In the genomic region with DNA sequence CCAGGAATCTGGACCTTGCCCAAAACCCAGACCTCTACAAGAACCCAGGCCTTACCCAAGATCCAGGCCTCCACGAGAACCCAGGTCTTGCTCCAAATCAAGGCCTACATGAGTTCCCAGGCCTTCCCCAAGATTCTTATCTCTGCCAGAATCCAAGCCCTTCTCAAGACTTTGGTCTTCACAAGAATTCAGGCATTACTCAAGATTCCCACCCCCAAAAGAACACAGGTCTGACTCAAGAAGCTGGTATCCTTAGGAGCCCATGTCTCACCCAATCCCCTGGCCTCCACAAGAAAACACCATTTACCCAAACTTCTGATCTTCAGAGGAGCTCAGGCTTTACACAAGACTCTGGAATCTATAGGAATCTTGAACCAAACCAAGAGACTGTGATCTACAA, we compare ENCODE assay signal across 22 cellular contexts. TPM values are rescaled to one million over a fixed set of nuclear protein-coding genes. Genes with fewer than 3 reads are reported as not detected.
DNase-seq lines count a peak whose midpoint lies in the region; ATAC-seq and TF ChIP-seq lines count a peak whose summit lies in the region.
"Had no signal": no experiment of that assay in that cellular context is flagged by ENCODE, and none has a peak within 500 bp of the region (broad histone marks: within the 10 kb centered on the region; RNA-seq: fewer than 3 reads in every experiment).

No MANE protein-coding gene starts in this region.

- no peak overlapping the region for H3K4me2 ChIP-seq in neural progenitor cell
- H3K4me2 ChIP-seq: A549, BLaER1 had no signal

- no peak overlapping the region for H3K9ac ChIP-seq in neural progenitor cell
- H3K9ac ChIP-seq: BLaER1 had no signal

- no peaks in the 10 kb centered on the region for H3K9me3 Mint-ChIP-seq in T-helper 1 cell treated with Interleukin-12 subunit alpha and Interleukin-12 subunit beta and Interleukin-4 antibody, amounts not matched to agents 30 μg/mL and 1 μg/mL, for 36 hours
- no peaks in the 10 kb centered on the region for H3K9me3 Mint-ChIP-seq in activated T-helper 17 cell treated with anti-CD3 and anti-CD28 coated beads, Interleukin-2, amount 50 U/mL, for 72 hours
- no peaks in the 10 kb centered on the region for H3K9me3 Mint-ChIP-seq in neural progenitor cell
- H3K9me3 Mint-ChIP-seq: CD4-positive, CD25-positive, alpha-beta regulatory T cell; CD8-positive, alpha-beta T cell; HFFc6 had no signal

- no peak overlapping the region for H3K4me3 ChIP-seq in neural progenitor cell
- H3K4me3 ChIP-seq: A549, BLaER1, HAP-1 had no signal

- H3K36me3 ChIP-seq in neural progenitor cell, result no peaks in the 10 kb centered on the region
- H3K36me3 ChIP-seq: BLaER1, HAP-1 had no signal

- peaks cover 10% of the 10 kb centered on the region for H3K27me3 ChIP-seq in neural progenitor cell
- H3K27me3 ChIP-seq: BLaER1 had no signal

- H3K4me1 ChIP-seq in neural progenitor cell, result no peaks in the 10 kb centered on the region
- H3K4me1 ChIP-seq: Caco-2, HAP-1 had no signal

- H3K4me3 Mint-ChIP-seq in T-helper 1 cell treated with Interleukin-12 subunit alpha and Interleukin-12 subunit beta and Interleukin-4 antibody, amounts not matched to agents 30 μg/mL and 1 μg/mL, for 36 hours, result no peak overlapping the region
- no peak overlapping the region for H3K4me3 Mint-ChIP-seq in activated T-helper 17 cell treated with anti-CD3 and anti-CD28 coated beads, Interleukin-2, amount 50 U/mL, for 72 hours
- H3K4me3 Mint-ChIP-seq in neural progenitor cell, result no peak overlapping the region
- H3K4me3 Mint-ChIP-seq: CD8-positive, alpha-beta T cell; HFFc6 had no signal

- no peaks in the 10 kb centered on the region for H3K27me3 Mint-ChIP-seq in T-helper 1 cell treated with Interleukin-12 subunit alpha and Interleukin-12 subunit beta and Interleukin-4 antibody, amounts not matched to agents 30 μg/mL and 1 μg/mL, for 36 hours (ENCODE audit: low read depth)
- H3K27me3 Mint-ChIP-seq in activated T-helper 17 cell treated with anti-CD3 and anti-CD28 coated beads, Interleukin-2, amount 50 U/mL, for 72 hours, result no peaks in the 10 kb centered on the region
- H3K27me3 Mint-ChIP-seq in neural progenitor cell (ENCODE audit: insufficient read depth, low read depth), result peaks cover 11% of the 10 kb centered on the region

- H3K36me3 Mint-ChIP-seq in T-helper 1 cell treated with Interleukin-12 subunit alpha and Interleukin-12 subunit beta and Interleukin-4 antibody, amounts not matched to agents 30 μg/mL and 1 μg/mL, for 36 hours (ENCODE audit: low read depth), result no peaks in the 10 kb centered on the region
- peaks cover 9% of the 10 kb centered on the region for H3K36me3 Mint-ChIP-seq in activated T-helper 17 cell treated with anti-CD3 and anti-CD28 coated beads, Interleukin-2, amount 50 U/mL, for 72 hours (ENCODE audit: low read depth)
- H3K36me3 Mint-ChIP-seq in neural progenitor cell, result no peaks in the 10 kb centered on the region
- H3K36me3 Mint-ChIP-seq: CD4-positive, CD25-positive, alpha-beta regulatory T cell; CD8-positive, alpha-beta T cell had no signal

- H3F3A ChIP-seq in neural progenitor cell (ENCODE audit: low read depth), result peaks cover 10% of the 10 kb centered on the region

- ATAC-seq in activated T-helper 17 cell treated with anti-CD3 and anti-CD28 coated beads, Interleukin-2, amount 50 U/mL, for 72 hours (replicated peaks), result no peak
- ATAC-seq in HG03460 (IDR thresholded peaks at IDR 0.05; ENCODE audit: unreplicated experiment), result no peak
- ATAC-seq: A549; CD8-positive, alpha-beta T cell had no signal

- no peaks in the 10 kb centered on the region for H3K9me3 ChIP-seq in neural progenitor cell (ENCODE audit: low read depth)
- H3K9me3 ChIP-seq: A549, BLaER1, Caco-2, HAP-1 had no signal

- no peaks in the 10 kb centered on the region for H4K20me1 ChIP-seq in neural progenitor cell (ENCODE audit: low read depth)

- peaks cover 10% of the 10 kb centered on the region for H3K4me1 Mint-ChIP-seq in T-helper 1 cell treated with Interleukin-12 subunit alpha and Interleukin-12 subunit beta and Interleukin-4 antibody, amounts not matched to agents 30 μg/mL and 1 μg/mL, for 36 hours (ENCODE audit: low read depth)
- H3K4me1 Mint-ChIP-seq in activated T-helper 17 cell treated with anti-CD3 and anti-CD28 coated beads, Interleukin-2, amount 50 U/mL, for 72 hours, result no peaks in the 10 kb centered on the region
- peaks cover 9% of the 10 kb centered on the region for H3K4me1 Mint-ChIP-seq in neural progenitor cell

- H3K27ac ChIP-seq in neural progenitor cell, result no peak overlapping the region
- H3K27ac ChIP-seq: 22Rv1, A549, BLaER1, C4-2B had no signal

- no peak for DNase-seq in T-helper 1 cell
- DNase-seq in neural progenitor cell (ENCODE audit: low spot score), result no peak
- no peak for DNase-seq in DMS53 (lab: John Stamatoyannopoulos, UW)
- no peak for DNase-seq in NOMO-1 treated with dmso at 0.1 percent for 144 hours (lab: John Stamatoyannopoulos, UW; ENCODE audit: unreplicated experiment)
- DNase-seq: ACHN; Caco-2; CD4-positive, CD25-positive, alpha-beta regulatory T cell; DMS153; DMS79; GF-D8; GOT3; HFFc6 had no signal

- peak overlapping the region; percentile 50 for H3K27ac Mint-ChIP-seq in T-helper 1 cell treated with Interleukin-12 subunit alpha and Interleukin-12 subunit beta and Interleukin-4 antibody, amounts not matched to agents 30 μg/mL and 1 μg/mL, for 36 hours
- H3K27ac Mint-ChIP-seq in activated T-helper 17 cell treated with anti-CD3 and anti-CD28 coated beads, Interleukin-2, amount 50 U/mL, for 72 hours, result peak overlapping the region; percentile 13
- peak overlapping the region; percentile 31 for H3K27ac Mint-ChIP-seq in neural progenitor cell
- H3K27ac Mint-ChIP-seq: CD4-positive, CD25-positive, alpha-beta regulatory T cell; CD8-positive, alpha-beta T cell; HFFc6 had no signal

- H2AFZ ChIP-seq in neural progenitor cell (replicated peaks), result no peak overlapping the region

- no peak for TF ChIP-seq CTCF in neural progenitor cell (IDR thresholded peaks at IDR 0.05)

- H3K79me2 ChIP-seq in neural progenitor cell (ENCODE audit: low read depth), result no peaks in the 10 kb centered on the region

RNA-seq across cellular contexts. Expression of a gene that starts 2.6 kb away (rescaled TPM):
- total RNA-seq in activated T-helper 17 cell treated with anti-CD3 and anti-CD28 coated beads, Interleukin-2, amount 50 U/mL, for 72 hours, result not detected
- not detected in 2 replicates for total RNA-seq in neural progenitor cell (ENCODE audit: low replicate concordance)
- total RNA-seq: Caco-2; CD4-positive, CD25-positive, alpha-beta regulatory T cell; CD8-positive, alpha-beta T cell; G401; HFFc6 had no signal

RNA-seq across cellular contexts. Expression of a gene that starts 4.0 kb away (rescaled TPM):
- 10 to 100 TPM; 17.7 to 18.0 TPM for total RNA-seq in activated T-helper 17 cell treated with anti-CD3 and anti-CD28 coated beads, Interleukin-2, amount 50 U/mL, for 72 hours
- total RNA-seq in neural progenitor cell (ENCODE audit: low replicate concordance), result 1.0 and 1.6 TPM in 2 replicates

RNA-seq across cellular contexts. Expression of a gene that starts 5.8 kb away (rescaled TPM):
- not detected for total RNA-seq in activated T-helper 17 cell treated with anti-CD3 and anti-CD28 coated beads, Interleukin-2, amount 50 U/mL, for 72 hours
- not detected in 2 replicates for total RNA-seq in neural progenitor cell (ENCODE audit: low replicate concordance)
- total RNA-seq: Caco-2; CD4-positive, CD25-positive, alpha-beta regulatory T cell; CD8-positive, alpha-beta T cell; G401; HFFc6 had no signal

RNA-seq across cellular contexts. Expression of a gene that starts 8.1 kb away (rescaled TPM):
- total RNA-seq in activated T-helper 17 cell treated with anti-CD3 and anti-CD28 coated beads, Interleukin-2, amount 50 U/mL, for 72 hours, result 10 to 100 TPM in 1 of 2 donors, 1 to 10 TPM in 1; 4.4 to 16.9 TPM
- total RNA-seq in neural progenitor cell (ENCODE audit: low replicate concordance), result 7.6 and 14.9 TPM in 2 replicates

RNA-seq across cellular contexts. Expression of a gene that starts 11.1 kb away (rescaled TPM):
- not detected for total RNA-seq in activated T-helper 17 cell treated with anti-CD3 and anti-CD28 coated beads, Interleukin-2, amount 50 U/mL, for 72 hours
- not detected in 2 replicates for total RNA-seq in neural progenitor cell (ENCODE audit: low replicate concordance)
- total RNA-seq: CD4-positive, CD25-positive, alpha-beta regulatory T cell; CD8-positive, alpha-beta T cell; G401; HFFc6 had no signal
